In the genomic region with DNA sequence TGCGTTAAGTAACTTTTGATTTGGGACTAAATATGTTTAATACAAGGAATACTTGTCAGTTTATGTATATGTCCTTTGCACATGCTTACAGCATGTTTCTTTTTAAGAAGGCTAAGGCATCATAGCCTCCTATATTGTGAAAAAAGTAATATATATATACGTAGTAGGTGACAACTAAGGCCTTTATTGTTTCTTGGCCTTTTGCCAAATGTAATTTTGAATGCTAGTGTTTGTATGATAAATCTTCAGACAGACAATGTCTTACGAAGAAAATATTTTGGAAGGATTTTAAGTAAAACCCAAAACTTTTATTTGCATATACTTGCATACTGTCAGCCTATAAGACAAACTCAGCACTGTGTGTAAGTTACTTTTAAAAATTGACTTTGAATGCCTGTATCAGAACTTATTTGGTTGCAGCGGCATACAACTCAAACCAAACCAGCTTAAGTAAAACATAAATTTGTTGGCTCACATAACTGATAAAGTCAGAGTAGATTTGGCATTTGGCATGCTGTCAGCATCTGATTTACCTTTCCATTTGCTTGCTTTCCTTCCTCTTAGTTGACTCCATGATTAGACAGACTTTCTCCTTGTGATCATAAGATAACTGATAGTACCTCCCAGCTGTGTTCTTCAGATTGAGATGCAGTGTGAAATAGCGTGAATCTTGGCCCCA, we compare ENCODE assay signal across 22 cellular contexts. TPM values are rescaled to one million over a fixed set of nuclear protein-coding genes. Genes with fewer than 3 reads are reported as not detected.
A peak's percentile ranks its signal among the peaks of the same experiment; 100 is the strongest.
DNase-seq lines count a peak whose midpoint lies in the region; ATAC-seq and TF ChIP-seq lines count a peak whose summit lies in the region.
"Had no signal": no experiment of that assay in that cellular context is flagged by ENCODE, and none has a peak within 500 bp of the region (broad histone marks: within the 10 kb centered on the region; RNA-seq: fewer than 3 reads in every experiment).

No MANE protein-coding gene starts in this region.

- H3K27ac ChIP-seq in VCaP (peak overlapping the region; percentile 42), stomach (no peak overlapping the region)
- H3K27ac ChIP-seq: GM23248 had no signal

- intact Hi-C loops in stomach (cut with DNase I; ENCODE audit: low total_unique reads) = no loop called here

- H3K4me1 ChIP-seq in stomach = peaks cover 10 to 70% (median 48%) of the 10 kb centered on the region in 4 donors

- 42 to 66% (median 58%) methylated on average over 5 of the region's 5 CpGs for WGBS in stomach, 5 donors

- H3K36me3 ChIP-seq in stomach = no peaks in the 10 kb centered on the region

- no peak for TF ChIP-seq CTCF in LNCaP clone FGC (IDR thresholded peaks at IDR 0.05; ENCODE audit: control insufficient read depth, extremely low read depth, insufficient read depth)
- TF ChIP-seq CTCF in VCaP (conservative IDR thresholded peaks at IDR 0.05) = no peak
- no peak for TF ChIP-seq CTCF in stomach (IDR thresholded peaks at IDR 0.05)

- DNase-seq in NCI-H2227 (lab: John Stamatoyannopoulos, UW; ENCODE audit: unreplicated experiment) = peak; percentile 19
- no peak for DNase-seq in NCI-H2227 treated with DMSO at 0.1 percent for 48 hours (lab: John Stamatoyannopoulos, UW)
- peak; percentile 69 for DNase-seq in LNCaP clone FGC (ENCODE audit: low read depth)
- DNase-seq in stomach = peak; percentile 35
- DNase-seq in HK-2 (ENCODE audit: unreplicated experiment) = no peak
- no peak for DNase-seq in stimulated activated CD4-positive, alpha-beta T cell treated with anti-CD3 and anti-CD28 coated beads, Interleukin-12 subunit alpha, Interleukin-12 subunit beta, amount 100 ng/mL, for 4 hours
- DNase-seq: AML-193; C1 segment of cervical spinal cord; DMS79; GM23248; HCEC 1CT; KG1; NCI-H1092 treated with DMSO at 0.1 percent for 48 hours; NCI-H1436 treated with DMSO at 0.1 percent for 48 hours; NCI-H1930; NCI-H510A; NCI-H774; NK-92 treated with Interleukin-12 subunit alpha and Interleukin-12 subunit beta, amount 100 ng/mL, for 24 hours; SIG-M5 had no signal

- TF ChIP-seq POLR2A in stomach (IDR thresholded peaks at IDR 0.05) = no peak

- ATAC-seq in HG03095 (IDR thresholded peaks at IDR 0.05; ENCODE audit: unreplicated experiment) = no peak
- ATAC-seq: Panc1 had no signal

- no peak for TF ChIP-seq EP300 in stomach (IDR thresholded peaks at IDR 0.05)

- H3K27me3 ChIP-seq in stomach = no peaks in the 10 kb centered on the region

- H3K4me3 ChIP-seq in LNCaP clone FGC (ENCODE audit: low read depth, low read length) = no peak overlapping the region
- H3K4me3 ChIP-seq in stomach = no peak overlapping the region
- H3K4me3 ChIP-seq: GM23248 had no signal

- no peaks in the 10 kb centered on the region for H3K9me3 ChIP-seq in stomach

RNA-seq across cellular contexts. Expression of gene UBE2E3, which starts 24.4 kb away (rescaled TPM):
- 100 to 1,000 TPM in 2 of 5 donors, 10 to 100 TPM in 3; 11.9 to 560 (median 84.0) TPM for total RNA-seq in stomach
- 100 to 1,000 TPM in 1 of 3 donors, 10 to 100 TPM in 2; 49.8 to 109 (median 73.6) TPM for polyA plus RNA-seq in stomach

Comparison
In these comparisons a context has a peak if more than half of its experiments do, and no peak if none do; other contexts are left out.
1. DNase-seq: peak in NCI-H2227 (single experiment), LNCaP clone FGC (single experiment) and stomach (single experiment); none in NCI-H2227 treated with DMSO at 0.1 percent for 48 hours (single experiment), HK-2 (single experiment) and stimulated activated CD4-positive, alpha-beta T cell treated with anti-CD3 and anti-CD28 coated beads, Interleukin-12 subunit alpha, Interleukin-12 subunit beta, amount 100 ng/mL, for 4 hours (single experiment).